ENCODE assay signal across 1 cellular context in genomic region chr19:1497578-1498235, GRCh38.
TF ChIP-seq lines count a peak whose summit lies in the region.

No MANE protein-coding gene starts in this region.

TF ChIP-seq in HepG2, 621 proteins besides CTCF, POLR2A, EP300 and RAD21:
- TF ChIP-seq ZNF629 (CRISPR knock-in tag; conservative IDR thresholded peaks at IDR 0.05) (peak; percentile 76), ZSCAN21 (CRISPR knock-in tag; IDR thresholded peaks at IDR 0.05; ENCODE audit: borderline replicate concordance) (no peak), AGO2 (optimal IDR thresholded peaks at IDR 0.05; ENCODE audit: low read depth, low read length) (peak; percentile 54)
TF ChIP-seq in HepG2: peak in this region for 2.
